In genomic region chr16:4958510-4959111, GRCh38 we compare ENCODE assay signal across 9 cellular contexts. TPM values are rescaled to one million over a fixed set of nuclear protein-coding genes. Genes with fewer than 3 reads are reported as not detected.
DNase-seq lines count a peak whose midpoint lies in the region; ATAC-seq and TF ChIP-seq lines count a peak whose summit lies in the region.
"Had no signal": no experiment of that assay in that cellular context is flagged by ENCODE, and none has a peak within 500 bp of the region (broad histone marks: within the 10 kb centered on the region; RNA-seq: fewer than 3 reads in every experiment).

No MANE protein-coding gene starts in this region.

- no peak overlapping the region for H3K9ac ChIP-seq in SK-N-MC (ENCODE audit: insufficient read length)

- peaks cover 6 to 11% of the 10 kb centered on the region in 2 donors for H3K4me1 ChIP-seq in gastrocnemius medialis

- TF ChIP-seq CTCF in fibroblast of pulmonary artery (IDR thresholded peaks at IDR 0.05; ENCODE audit: low read length, missing control alignments) (no peak), gastrocnemius medialis (IDR thresholded peaks at IDR 0.05 in 4 of 5, conservative IDR thresholded peaks at IDR 0.05 in 1 of 5) (no peak)

- no peak overlapping the region for H3K27ac ChIP-seq in SK-N-MC
- peak overlapping the region in 3 of 4 donors; percentile 54 to 71 (median 64) for H3K27ac ChIP-seq in gastrocnemius medialis

- H3K9me3 ChIP-seq in SK-N-MC (ENCODE audit: low read depth, low read length) = no peaks in the 10 kb centered on the region
- H3K9me3 ChIP-seq in gastrocnemius medialis = no peaks in the 10 kb centered on the region

- intact Hi-C loops in gastrocnemius medialis (cut with DNase I; ENCODE audit: low total_unique reads) = loop anchor here (1.0 kb wide), 1 partner anchor 24 kb away; no protein-coding TSS in a partner anchor

- DNase-seq in SK-N-MC (ENCODE audit: low read depth, low spot score) (no peak), fibroblast of pulmonary artery (ENCODE audit: low read depth) (no peak), gastrocnemius medialis (no peak), RPMI8226 (no peak), SKM-1 treated with dmso at 0.1 percent for 144 hours (lab: John Stamatoyannopoulos, UW; ENCODE audit: unreplicated experiment) (no peak)

- ATAC-seq in GM18867 (IDR thresholded peaks at IDR 0.05; ENCODE audit: unreplicated experiment) (peak; percentile 5), gastrocnemius medialis (no peak), GM21825 (IDR thresholded peaks at IDR 0.05; ENCODE audit: unreplicated experiment) (no peak), HG03097 (IDR thresholded peaks at IDR 0.05; ENCODE audit: low FRiP score, unreplicated experiment) (no peak)

- no peaks in the 10 kb centered on the region for H3K27me3 ChIP-seq in gastrocnemius medialis

- in situ Hi-C loops in gastrocnemius medialis (cut with MboI; ENCODE audit: low sequenced_read_pairs in 4 of 4) = loop anchor here in 2 of 4 donors (10.0 to 25.0 kb wide), 2 partner anchors 114 to 471 kb away; partner anchors contain the start of genes GLYR1 (in 1 of the 2), HMOX2 (in 1 of the 2) and UBN1 (in 1 of the 2)

- TF ChIP-seq POLR2A in gastrocnemius medialis (IDR thresholded peaks at IDR 0.05) = no peak

- H3K36me3 ChIP-seq in SK-N-MC (ENCODE audit: insufficient read depth, low read length) = no peaks in the 10 kb centered on the region
- no peaks in the 10 kb centered on the region for H3K36me3 ChIP-seq in gastrocnemius medialis

- H3K4me3 ChIP-seq in SK-N-MC = peak overlapping the region; percentile 64
- H3K4me3 ChIP-seq in fibroblast of pulmonary artery (replicated peaks; ENCODE audit: low read depth, low read length) = peak overlapping the region; percentile 41
- H3K4me3 ChIP-seq in gastrocnemius medialis = peak overlapping the region; percentile 48 to 73 (median 58)

RNA-seq across cellular contexts. Expression of gene SEC14L5, which starts 0.5 kb away (rescaled TPM):
- 1 to 10 TPM in 3 of 4 donors, under 1 TPM in 1; 0.85 to 5.8 (median 1.5) TPM for total RNA-seq in gastrocnemius medialis
- total RNA-seq: pulmonary artery endothelial cell had no signal

RNA-seq across cellular contexts. Expression of gene PPL, which starts 21.7 kb away (rescaled TPM):
- total RNA-seq in gastrocnemius medialis = 10 to 100 TPM; 12.8 to 23.1 (median 18.3) TPM
